Comparison of ENCODE assay signal across 1 cellular context in genomic region chr6:46357591-46357990, GRCh38.
TF ChIP-seq lines count a peak whose summit lies in the region.

No MANE protein-coding gene starts in this region.

TF ChIP-seq in GM12878, 131 proteins besides CTCF, POLR2A, EP300 and RAD21 (continued from another document):
- TF ChIP-seq, protein P1, sequence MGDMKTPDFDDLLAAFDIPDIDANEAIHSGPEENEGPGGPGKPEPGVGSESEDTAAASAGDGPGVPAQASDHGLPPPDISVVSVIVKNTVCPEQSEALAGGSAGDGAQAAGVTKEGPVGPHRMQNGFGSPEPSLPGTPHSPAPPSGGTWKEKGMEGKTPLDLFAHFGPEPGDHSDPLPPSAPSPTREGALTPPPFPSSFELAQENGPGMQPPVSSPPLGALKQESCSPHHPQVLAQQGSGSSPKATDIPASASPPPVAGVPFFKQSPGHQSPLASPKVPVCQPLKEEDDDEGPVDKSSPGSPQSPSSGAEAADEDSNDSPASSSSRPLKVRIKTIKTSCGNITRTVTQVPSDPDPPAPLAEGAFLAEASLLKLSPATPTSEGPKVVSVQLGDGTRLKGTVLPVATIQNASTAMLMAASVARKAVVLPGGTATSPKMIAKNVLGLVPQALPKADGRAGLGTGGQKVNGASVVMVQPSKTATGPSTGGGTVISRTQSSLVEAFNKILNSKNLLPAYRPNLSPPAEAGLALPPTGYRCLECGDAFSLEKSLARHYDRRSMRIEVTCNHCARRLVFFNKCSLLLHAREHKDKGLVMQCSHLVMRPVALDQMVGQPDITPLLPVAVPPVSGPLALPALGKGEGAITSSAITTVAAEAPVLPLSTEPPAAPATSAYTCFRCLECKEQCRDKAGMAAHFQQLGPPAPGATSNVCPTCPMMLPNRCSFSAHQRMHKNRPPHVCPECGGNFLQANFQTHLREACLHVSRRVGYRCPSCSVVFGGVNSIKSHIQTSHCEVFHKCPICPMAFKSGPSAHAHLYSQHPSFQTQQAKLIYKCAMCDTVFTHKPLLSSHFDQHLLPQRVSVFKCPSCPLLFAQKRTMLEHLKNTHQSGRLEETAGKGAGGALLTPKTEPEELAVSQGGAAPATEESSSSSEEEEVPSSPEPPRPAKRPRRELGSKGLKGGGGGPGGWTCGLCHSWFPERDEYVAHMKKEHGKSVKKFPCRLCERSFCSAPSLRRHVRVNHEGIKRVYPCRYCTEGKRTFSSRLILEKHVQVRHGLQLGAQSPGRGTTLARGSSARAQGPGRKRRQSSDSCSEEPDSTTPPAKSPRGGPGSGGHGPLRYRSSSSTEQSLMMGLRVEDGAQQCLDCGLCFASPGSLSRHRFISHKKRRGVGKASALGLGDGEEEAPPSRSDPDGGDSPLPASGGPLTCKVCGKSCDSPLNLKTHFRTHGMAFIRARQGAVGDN (IDR thresholded peaks at IDR 0.05): no peak
- TF ChIP-seq REST (IDR thresholded peaks at IDR 0.05; ENCODE audit: low read depth, low read length) (no peak), FOXK2 (IDR thresholded peaks at IDR 0.05) (no peak), ZNF592 (IDR thresholded peaks at IDR 0.05) (no peak), ZBED1 (IDR thresholded peaks at IDR 0.05; ENCODE audit: borderline replicate concordance) (no peak), ZBTB33 (IDR thresholded peaks at IDR 0.05) (no peak), RBBP5 (conservative IDR thresholded peaks at IDR 0.05) (no peak), ZZZ3 (IDR thresholded peaks at IDR 0.05; ENCODE audit: control insufficient read depth, insufficient read length, low read depth) (no peak)
- TF ChIP-seq, protein P2, sequence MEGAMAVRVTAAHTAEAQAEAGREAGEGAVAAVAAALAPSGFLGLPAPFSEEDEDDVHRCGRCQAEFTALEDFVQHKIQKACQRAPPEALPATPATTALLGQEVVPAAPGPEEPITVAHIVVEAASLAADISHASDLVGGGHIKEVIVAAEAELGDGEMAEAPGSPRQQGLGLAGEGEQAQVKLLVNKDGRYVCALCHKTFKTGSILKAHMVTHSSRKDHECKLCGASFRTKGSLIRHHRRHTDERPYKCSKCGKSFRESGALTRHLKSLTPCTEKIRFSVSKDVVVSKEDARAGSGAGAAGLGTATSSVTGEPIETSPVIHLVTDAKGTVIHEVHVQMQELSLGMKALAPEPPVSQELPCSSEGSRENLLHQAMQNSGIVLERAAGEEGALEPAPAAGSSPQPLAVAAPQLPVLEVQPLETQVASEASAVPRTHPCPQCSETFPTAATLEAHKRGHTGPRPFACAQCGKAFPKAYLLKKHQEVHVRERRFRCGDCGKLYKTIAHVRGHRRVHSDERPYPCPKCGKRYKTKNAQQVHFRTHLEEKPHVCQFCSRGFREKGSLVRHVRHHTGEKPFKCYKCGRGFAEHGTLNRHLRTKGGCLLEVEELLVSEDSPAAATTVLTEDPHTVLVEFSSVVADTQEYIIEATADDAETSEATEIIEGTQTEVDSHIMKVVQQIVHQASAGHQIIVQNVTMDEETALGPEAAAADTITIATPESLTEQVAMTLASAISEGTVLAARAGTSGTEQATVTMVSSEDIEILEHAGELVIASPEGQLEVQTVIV (IDR thresholded peaks at IDR 0.05; ENCODE audit: borderline replicate concordance, partially characterized antibody): no peak
- TF ChIP-seq, protein P3, sequence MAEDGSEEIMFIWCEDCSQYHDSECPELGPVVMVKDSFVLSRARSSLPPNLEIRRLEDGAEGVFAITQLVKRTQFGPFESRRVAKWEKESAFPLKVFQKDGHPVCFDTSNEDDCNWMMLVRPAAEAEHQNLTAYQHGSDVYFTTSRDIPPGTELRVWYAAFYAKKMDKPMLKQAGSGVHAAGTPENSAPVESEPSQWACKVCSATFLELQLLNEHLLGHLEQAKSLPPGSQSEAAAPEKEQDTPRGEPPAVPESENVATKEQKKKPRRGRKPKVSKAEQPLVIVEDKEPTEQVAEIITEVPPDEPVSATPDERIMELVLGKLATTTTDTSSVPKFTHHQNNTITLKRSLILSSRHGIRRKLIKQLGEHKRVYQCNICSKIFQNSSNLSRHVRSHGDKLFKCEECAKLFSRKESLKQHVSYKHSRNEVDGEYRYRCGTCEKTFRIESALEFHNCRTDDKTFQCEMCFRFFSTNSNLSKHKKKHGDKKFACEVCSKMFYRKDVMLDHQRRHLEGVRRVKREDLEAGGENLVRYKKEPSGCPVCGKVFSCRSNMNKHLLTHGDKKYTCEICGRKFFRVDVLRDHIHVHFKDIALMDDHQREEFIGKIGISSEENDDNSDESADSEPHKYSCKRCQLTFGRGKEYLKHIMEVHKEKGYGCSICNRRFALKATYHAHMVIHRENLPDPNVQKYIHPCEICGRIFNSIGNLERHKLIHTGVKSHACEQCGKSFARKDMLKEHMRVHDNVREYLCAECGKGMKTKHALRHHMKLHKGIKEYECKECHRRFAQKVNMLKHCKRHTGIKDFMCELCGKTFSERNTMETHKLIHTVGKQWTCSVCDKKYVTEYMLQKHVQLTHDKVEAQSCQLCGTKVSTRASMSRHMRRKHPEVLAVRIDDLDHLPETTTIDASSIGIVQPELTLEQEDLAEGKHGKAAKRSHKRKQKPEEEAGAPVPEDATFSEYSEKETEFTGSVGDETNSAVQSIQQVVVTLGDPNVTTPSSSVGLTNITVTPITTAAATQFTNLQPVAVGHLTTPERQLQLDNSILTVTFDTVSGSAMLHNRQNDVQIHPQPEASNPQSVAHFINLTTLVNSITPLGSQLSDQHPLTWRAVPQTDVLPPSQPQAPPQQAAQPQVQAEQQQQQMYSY (CRISPR knock-in tag; IDR thresholded peaks at IDR 0.05): no peak
